In genomic region chr14:69696633-69697557, GRCh38 we compare ENCODE assay signal across 9 cellular contexts.
A peak's percentile ranks its signal among the peaks of the same experiment; 100 is the strongest.
DNase-seq lines count a peak whose midpoint lies in the region; ATAC-seq, FAIRE-seq and TF ChIP-seq lines count a peak whose summit lies in the region.
"Had no signal": no experiment of that assay in that cellular context is flagged by ENCODE, and none has a peak within 500 bp of the region (broad histone marks: within the 10 kb centered on the region; RNA-seq: fewer than 3 reads in every experiment).

No MANE protein-coding gene starts in this region.

- peak overlapping the region; percentile 64 for H3K4me2 ChIP-seq in Loucy (ENCODE audit: low read depth, low read length, poor library complexity, severe bottlenecking)
- H3K4me2 ChIP-seq in astrocyte (ENCODE audit: low read length), result no peak overlapping the region

- no peaks in the 10 kb centered on the region; the same call in 1 of the 2 replicates for H3F3A ChIP-seq in Loucy (ENCODE audit: low read depth)

- H3K27ac ChIP-seq in astrocyte (ENCODE audit: low read depth, low read length), result no peak overlapping the region

- H3K36me3 ChIP-seq in Loucy (ENCODE audit: insufficient read depth, low read length), result no peaks in the 10 kb centered on the region
- H3K36me3 ChIP-seq in astrocyte (ENCODE audit: insufficient read depth, low read length), result no peaks in the 10 kb centered on the region
- H3K36me3 ChIP-seq: thoracic aorta had no signal

- peak; percentile 54 for DNase-seq in CMK (ENCODE audit: low read depth)
- peak; percentile 32 for DNase-seq in astrocyte (ENCODE audit: low read depth)
- no peak for DNase-seq in hippocampal formation (lab: John Stamatoyannopoulos, UW)
- no peak for DNase-seq in dedifferentiated amniotic fluid mesenchymal stem cell (ENCODE audit: extremely low spot score)
- no peak for DNase-seq in NCI-H524 treated with DMSO at 0.1 percent for 48 hours (lab: John Stamatoyannopoulos, UW)

- H4K20me1 ChIP-seq in Loucy (ENCODE audit: insufficient read depth, low read length, poor library complexity, severe bottlenecking) (no peaks in the 10 kb centered on the region), astrocyte (ENCODE audit: insufficient read depth, low read length) (peaks cover 79% of the 10 kb centered on the region)

- no peak overlapping the region for H3K27ac Mint-ChIP-seq in astrocyte (ENCODE audit: unreplicated experiment)
- H3K27ac Mint-ChIP-seq in nephron, result peak overlapping the region; percentile 12 to 90 (median 70)

- peaks cover 92% of the 10 kb centered on the region for H3K79me2 ChIP-seq in Loucy (ENCODE audit: insufficient read depth, low read length)
- H3K79me2 ChIP-seq in astrocyte (ENCODE audit: insufficient read depth, low read length), result peaks cover 9% of the 10 kb centered on the region

- peak overlapping the region; percentile 66 for H3K9ac ChIP-seq in Loucy (ENCODE audit: low read depth, low read length, poor library complexity, severe bottlenecking)
- no peak overlapping the region for H3K9ac ChIP-seq in astrocyte (ENCODE audit: low read length)

- H3K27me3 ChIP-seq in Loucy (ENCODE audit: insufficient read depth, low read length, poor library complexity, severe bottlenecking), result no peaks in the 10 kb centered on the region
- no peaks in the 10 kb centered on the region for H3K27me3 ChIP-seq in astrocyte (ENCODE audit: insufficient read depth, low read length)

- ATAC-seq in GM19023 (IDR thresholded peaks at IDR 0.05; ENCODE audit: unreplicated experiment), result no peak

- H3K9me3 Mint-ChIP-seq in astrocyte (ENCODE audit: unreplicated experiment) (no peaks in the 10 kb centered on the region), nephron (no peaks in the 10 kb centered on the region)

- peaks cover 4% of the 10 kb centered on the region for H3K36me3 Mint-ChIP-seq in astrocyte (ENCODE audit: low read depth, unreplicated experiment)
- no peaks in the 10 kb centered on the region for H3K36me3 Mint-ChIP-seq in nephron (ENCODE audit: low read depth)

- no peak overlapping the region for H3K4me3 Mint-ChIP-seq in astrocyte (ENCODE audit: unreplicated experiment)
- H3K4me3 Mint-ChIP-seq in nephron, result no peak overlapping the region

- H3K9me2 ChIP-seq in Loucy (replicated peaks; ENCODE audit: low read depth, low read length), result no peaks in the 10 kb centered on the region

- H2AFZ ChIP-seq in Loucy (ENCODE audit: low read length) (no peak overlapping the region), astrocyte (ENCODE audit: low read depth, low read length) (no peak overlapping the region)

- no peak for TF ChIP-seq CTCF in Loucy (conservative IDR thresholded peaks at IDR 0.05; ENCODE audit: low read length)
- no peak for TF ChIP-seq CTCF in astrocyte (IDR thresholded peaks at IDR 0.05; ENCODE audit: insufficient read depth, low read depth, low read length)
- TF ChIP-seq CTCF in nephron (IDR thresholded peaks at IDR 0.05; ENCODE audit: unreplicated experiment in 3 of 3), result no peak

- H3K9me3 ChIP-seq in Loucy (ENCODE audit: insufficient read depth, low read depth, low read length), result no peaks in the 10 kb centered on the region
- no peaks in the 10 kb centered on the region for H3K9me3 ChIP-seq in astrocyte (ENCODE audit: insufficient read depth, low read depth, low read length)
- H3K9me3 ChIP-seq: thoracic aorta had no signal

- H3K27me3 Mint-ChIP-seq in astrocyte (ENCODE audit: low read depth, unreplicated experiment) (no peaks in the 10 kb centered on the region), nephron (ENCODE audit: low read depth) (no peaks in the 10 kb centered on the region)

- H3K4me1 ChIP-seq in Loucy (ENCODE audit: insufficient read depth, low read length, poor library complexity, severe bottlenecking) (peaks cover 75% of the 10 kb centered on the region), astrocyte (ENCODE audit: insufficient read depth, low read length) (peaks cover 6% of the 10 kb centered on the region)

- no peak for FAIRE-seq in astrocyte (lab: Jason Lieb, UNC)

- H3K4me3 ChIP-seq in Loucy (ENCODE audit: low read length, poor library complexity, severe bottlenecking) (peak overlapping the region; percentile 54), astrocyte (ENCODE audit: insufficient read depth, low read depth, low read length) (no peak overlapping the region)
- H3K4me3 ChIP-seq: thoracic aorta had no signal

- H3K4me1 Mint-ChIP-seq in astrocyte (ENCODE audit: low read depth, unreplicated experiment), result peaks cover 34% of the 10 kb centered on the region
- peaks cover 85% of the 10 kb centered on the region for H3K4me1 Mint-ChIP-seq in nephron

Comparison
In these comparisons a context has a peak if more than half of its experiments do, and no peak if none do; other contexts are left out.
1. DNase-seq: peak in CMK (single experiment) and astrocyte (single experiment); none in hippocampal formation (0 of 2), dedifferentiated amniotic fluid mesenchymal stem cell (single experiment) and NCI-H524 treated with DMSO at 0.1 percent for 48 hours (single experiment).